Comparison of ENCODE assay signal across 14 cellular contexts in genomic region chr20:36632487-36633284, GRCh38. TPM values are rescaled to one million over a fixed set of nuclear protein-coding genes. Genes with fewer than 3 reads are reported as not detected.
DNase-seq lines count a peak whose midpoint lies in the region; ATAC-seq and TF ChIP-seq lines count a peak whose summit lies in the region.
"Had no signal": no experiment of that assay in that cellular context is flagged by ENCODE, and none has a peak within 500 bp of the region (broad histone marks: within the 10 kb centered on the region; RNA-seq: fewer than 3 reads in every experiment).

No MANE protein-coding gene starts in this region.

- H3K4me3 ChIP-seq in Caco-2 (ENCODE audit: low read depth, low read length), result no peak overlapping the region
- H3K4me3 ChIP-seq in mesendoderm (ENCODE audit: low read length), result no peak overlapping the region
- H3K4me3 ChIP-seq: SJSA1 had no signal

- H3K18ac ChIP-seq in mesendoderm (ENCODE audit: low read length), result no peak overlapping the region

- H2AK5ac ChIP-seq in mesendoderm (ENCODE audit: low read length), result no peak overlapping the region

- H3K9ac ChIP-seq in mesendoderm (ENCODE audit: low read length), result no peak overlapping the region

- H3K4ac ChIP-seq in mesendoderm (ENCODE audit: low read depth, low read length), result no peak overlapping the region

- CTCF ChIA-PET in Caco-2 (lab: Charles Lee), result no interaction called here

- H2BK120ac ChIP-seq in mesendoderm (ENCODE audit: low read depth, low read length), result no peak overlapping the region

- no peaks in the 10 kb centered on the region for H3K27me3 Mint-ChIP-seq in Caco-2 (ENCODE audit: insufficient read depth, unreplicated experiment)
- H3K27me3 Mint-ChIP-seq in activated naive CD8-positive, alpha-beta T cell treated with anti-CD3 and anti-CD28 coated beads, Interleukin-2, amount 50 U/mL, for 24 hours, result no peaks in the 10 kb centered on the region

- H3K4me2 ChIP-seq in mesendoderm (ENCODE audit: low read length), result no peak overlapping the region

- intact Hi-C loops in Caco-2 (cut with micrococcal nuclease; ENCODE audit: unreplicated experiment), result no loop called here

- H2BK5ac ChIP-seq in mesendoderm (ENCODE audit: low read length), result no peak overlapping the region

- no peaks in the 10 kb centered on the region for H3K9me3 Mint-ChIP-seq in Caco-2 (ENCODE audit: unreplicated experiment)
- H3K9me3 Mint-ChIP-seq in activated naive CD8-positive, alpha-beta T cell treated with anti-CD3 and anti-CD28 coated beads, Interleukin-2, amount 50 U/mL, for 24 hours, result no peaks in the 10 kb centered on the region

- ATAC-seq in activated naive CD8-positive, alpha-beta T cell treated with anti-CD3 and anti-CD28 coated beads, Interleukin-2, amount 50 U/mL, for 24 hours, result no peak
- ATAC-seq in HG03280 (IDR thresholded peaks at IDR 0.05; ENCODE audit: unreplicated experiment), result no peak

- peak; percentile 10 to 69 for TF ChIP-seq CTCF in Caco-2 (IDR thresholded peaks at IDR 0.05; ENCODE audit: insufficient read depth in 1 of 2, low read depth in 1 of 2, low read length in 1 of 2, severe bottlenecking in 1 of 2, unreplicated experiment in 1 of 2)

- H3K27me3 ChIP-seq in Caco-2 (replicated peaks; ENCODE audit: control insufficient read depth, insufficient read depth, low read length), result no peaks in the 10 kb centered on the region
- H3K27me3 ChIP-seq in mesendoderm (ENCODE audit: insufficient read depth, low read length, poor library complexity), result no peaks in the 10 kb centered on the region
- H3K27me3 ChIP-seq: SJSA1 had no signal

- no peak overlapping the region for H3K23ac ChIP-seq in mesendoderm (ENCODE audit: low read length)

- H3K79me2 ChIP-seq in mesendoderm (ENCODE audit: control insufficient read depth, insufficient read depth, low read length), result no peaks in the 10 kb centered on the region

- H3K27ac Mint-ChIP-seq in Caco-2 (ENCODE audit: unreplicated experiment), result no peak overlapping the region
- H3K27ac Mint-ChIP-seq in activated naive CD8-positive, alpha-beta T cell treated with anti-CD3 and anti-CD28 coated beads, Interleukin-2, amount 50 U/mL, for 24 hours, result peak overlapping the region; percentile 40

- H3K4me3 Mint-ChIP-seq in Caco-2 (ENCODE audit: unreplicated experiment), result no peak overlapping the region
- no peak overlapping the region for H3K4me3 Mint-ChIP-seq in activated naive CD8-positive, alpha-beta T cell treated with anti-CD3 and anti-CD28 coated beads, Interleukin-2, amount 50 U/mL, for 24 hours

- no peak overlapping the region for H4K8ac ChIP-seq in mesendoderm (ENCODE audit: low read depth, low read length)

- H3K9me3 ChIP-seq in Caco-2, result no peaks in the 10 kb centered on the region
- no peaks in the 10 kb centered on the region for H3K9me3 ChIP-seq in KOPT-K1 (ENCODE audit: insufficient read depth, low read length, poor library complexity, severe bottlenecking)
- H3K9me3 ChIP-seq: SJSA1 had no signal

- WGBS in mesendoderm (ENCODE audit: extremely low coverage, insufficient coverage, low lambda C conversion rate), result no CpG with 5 or more reads among the region's 14 CpGs

- peak overlapping the region; percentile 34 for H3K56ac ChIP-seq in mesendoderm (ENCODE audit: low read length)

- DNase-seq in Caco-2 (peak; percentile 64), mesendoderm (peak; percentile 86), globus pallidus (ENCODE audit: low spot score) (no peak), AG08396 (ENCODE audit: low spot score) (no peak)
- DNase-seq in activated naive CD8-positive, alpha-beta T cell treated with anti-CD3 and anti-CD28 coated beads, Interleukin-2, amount 50 U/mL, for 24 hours, result no peak
- DNase-seq: C1 segment of cervical spinal cord, Kasumi-1, NCI-H146, NCI-H446 had no signal

- no peaks in the 10 kb centered on the region for H3K79me1 ChIP-seq in mesendoderm (ENCODE audit: low read length)

- H3K4me1 ChIP-seq in Caco-2 (no peaks in the 10 kb centered on the region), mesendoderm (ENCODE audit: control insufficient read depth, low read depth, low read length) (no peaks in the 10 kb centered on the region)
- H3K4me1 ChIP-seq: SJSA1 had no signal

- no TSS peak for BruUV-seq in Caco-2 (replicated peaks; lab: Mats Ljungman, UMichigan)

- H3K4me1 Mint-ChIP-seq in Caco-2 (ENCODE audit: low read depth, unreplicated experiment), result no peaks in the 10 kb centered on the region
- peaks cover 42% of the 10 kb centered on the region for H3K4me1 Mint-ChIP-seq in activated naive CD8-positive, alpha-beta T cell treated with anti-CD3 and anti-CD28 coated beads, Interleukin-2, amount 50 U/mL, for 24 hours

- no peak overlapping the region for H4K5ac ChIP-seq in mesendoderm (ENCODE audit: low read length)

- H3K36me3 Mint-ChIP-seq in Caco-2 (ENCODE audit: insufficient read depth, unreplicated experiment), result no peaks in the 10 kb centered on the region
- H3K36me3 Mint-ChIP-seq in activated naive CD8-positive, alpha-beta T cell treated with anti-CD3 and anti-CD28 coated beads, Interleukin-2, amount 50 U/mL, for 24 hours (ENCODE audit: low read depth), result peaks cover 45% of the 10 kb centered on the region

- H3K27ac ChIP-seq in KOPT-K1 (ENCODE audit: low read depth, low read length, poor library complexity, severe bottlenecking) (peak overlapping the region; percentile 20), mesendoderm (ENCODE audit: low read depth, low read length) (no peak overlapping the region)
- H3K27ac ChIP-seq: epithelial cell of prostate, SJSA1 had no signal

- H2BK15ac ChIP-seq in mesendoderm (replicated peaks; ENCODE audit: low read depth), result no peak overlapping the region

- POLR2A ChIA-PET in Caco-2 (lab: Charles Lee), result no interaction called here

- H3K36me3 ChIP-seq in Caco-2 (ENCODE audit: control insufficient read depth, insufficient read depth, low read length) (no peaks in the 10 kb centered on the region), KOPT-K1 (ENCODE audit: insufficient read depth, low read length) (peaks cover 82% of the 10 kb centered on the region), mesendoderm (ENCODE audit: control insufficient read depth, insufficient read depth, low read length) (no peaks in the 10 kb centered on the region)
- H3K36me3 ChIP-seq: SJSA1 had no signal

RNA-seq across cellular contexts. Expression of gene SLA2, which starts 13.3 kb away (rescaled TPM):
- total RNA-seq in Caco-2 (2022), result 0.19 and 0.20 TPM in 2 replicates
- 0.10 TPM for polyA plus RNA-seq in mesendoderm (2013, experiment 1 of 2)
- 0.07 TPM for polyA plus RNA-seq in mesendoderm (2013, experiment 2 of 2)
- total RNA-seq: glomerular endothelial cell, SJSA1 had no signal

RNA-seq across cellular contexts. Expression of gene RAB5IF, which starts 27.1 kb away (rescaled TPM):
- total RNA-seq in Caco-2 (2022), result 279 and 282 TPM in 2 replicates
- polyA plus RNA-seq in mesendoderm (2013, experiment 1 of 2), result 152 TPM
- 148 TPM for polyA plus RNA-seq in mesendoderm (2013, experiment 2 of 2)

RNA-seq across cellular contexts. Expression of gene TGIF2, which starts 59.3 kb away (rescaled TPM):
- 58.4 and 60.6 TPM in 2 replicates for total RNA-seq in Caco-2 (2022)
- polyA plus RNA-seq in mesendoderm (2013, experiment 1 of 2), result 68.5 TPM
- polyA plus RNA-seq in mesendoderm (2013, experiment 2 of 2), result 65.7 TPM

Comparison
In these comparisons a context has a peak if more than half of its experiments do, and no peak if none do; other contexts are left out.
1. DNase-seq: peak in Caco-2 (2 of 2) and mesendoderm (single experiment); none in activated naive CD8-positive, alpha-beta T cell treated with anti-CD3 and anti-CD28 coated beads, Interleukin-2, amount 50 U/mL, for 24 hours (single experiment), globus pallidus (single experiment) and AG08396 (single experiment).